8 cellular contexts compared by ENCODE assay signal in genomic region chr7:143380264-143380645, GRCh38. TPM values are rescaled to one million over a fixed set of nuclear protein-coding genes. Genes with fewer than 3 reads are reported as not detected.
DNase-seq lines count a peak whose midpoint lies in the region; ATAC-seq and TF ChIP-seq lines count a peak whose summit lies in the region.

No MANE protein-coding gene starts in this region.

- peak overlapping the region; percentile 83 for H3K4me3 Mint-ChIP-seq in activated CD4-positive, alpha-beta memory T cell treated with anti-CD3 and anti-CD28 coated beads, Interleukin-2, amount 10 ng/mL, durations not matched to agents 7 days and 5 days

- TF ChIP-seq POLR2A in GM19193 (IDR thresholded peaks at IDR 0.05; ENCODE audit: extremely low read depth, insufficient read depth, insufficient read length): peak; percentile 30

- no peaks in the 10 kb centered on the region for H3K9me3 Mint-ChIP-seq in activated CD4-positive, alpha-beta memory T cell treated with anti-CD3 and anti-CD28 coated beads, Interleukin-2, amount 10 ng/mL, durations not matched to agents 7 days and 5 days

- H3K4me3 ChIP-seq in BE2C (ENCODE audit: low read depth, low read length): peak overlapping the region; percentile 93
- peak overlapping the region; percentile 67 for H3K4me3 ChIP-seq in lung

- WGBS in lung, 2 donors: 0 to 1% methylated on average over 30 to 35 of the region's 35 CpGs

- peaks cover 10% of the 10 kb centered on the region for H3K36me3 ChIP-seq in BE2C
- H3K36me3 ChIP-seq in lung (ENCODE audit: control insufficient read depth in 2 of 2, insufficient read depth in 2 of 2, low read length in 2 of 2): peaks cover 0 to 6% of the 10 kb centered on the region in 2 donors

- H3K4me1 Mint-ChIP-seq in activated CD4-positive, alpha-beta memory T cell treated with anti-CD3 and anti-CD28 coated beads, Interleukin-2, amount 10 ng/mL, durations not matched to agents 7 days and 5 days: peaks cover 43% of the 10 kb centered on the region

- H3K27me3 ChIP-seq in BE2C: no peaks in the 10 kb centered on the region
- no peaks in the 10 kb centered on the region for H3K27me3 ChIP-seq in lung (ENCODE audit: control insufficient read depth, insufficient read depth)

- peak overlapping the region; percentile 99 for H3K27ac ChIP-seq in lung (ENCODE audit: low read depth in 1 of 2, low read length in 1 of 2)

- no peaks in the 10 kb centered on the region for H3K9me3 ChIP-seq in BE2C
- no peaks in the 10 kb centered on the region for H3K9me3 ChIP-seq in lung (ENCODE audit: control insufficient read depth in 2 of 2, insufficient read depth in 1 of 2, low read length in 1 of 2)

- ATAC-seq in HG03354 (IDR thresholded peaks at IDR 0.05; ENCODE audit: poor library complexity, severe bottlenecking, unreplicated experiment) (peak; percentile 62), lung (ENCODE audit: insufficient read depth, low FRiP score) (peak; percentile 53)

- no peaks in the 10 kb centered on the region for H3K27me3 Mint-ChIP-seq in activated CD4-positive, alpha-beta memory T cell treated with anti-CD3 and anti-CD28 coated beads, Interleukin-2, amount 10 ng/mL, durations not matched to agents 7 days and 5 days

- DNase-seq in BE2C (peak; percentile 85), NCI-H526 (lab: John Stamatoyannopoulos, UW) (peak; percentile 67 to 90), ecto neural progenitor cell (ENCODE audit: low spot score) (peak; percentile 90), lung (ENCODE audit: low spot score) (peak; percentile 90)
- peak; percentile 90 for DNase-seq in activated CD4-positive, alpha-beta memory T cell treated with anti-CD3 and anti-CD28 coated beads, Interleukin-2, amount 10 ng/mL, durations not matched to agents 7 days and 5 days
- peak; percentile 61 to 88 (median 79) for DNase-seq in stimulated activated CD4-positive, alpha-beta T cell treated with anti-CD3 and anti-CD28 coated beads, TNF-alpha, amount 100 ng/mL, for 1 hour (ENCODE audit: low read depth in 3 of 3, low spot score in 1 of 3)

- TF ChIP-seq CTCF in BE2C (IDR thresholded peaks at IDR 0.05; ENCODE audit: low read depth, low read length) (peak; percentile 87), lung (IDR thresholded peaks at IDR 0.05; ENCODE audit: control extremely low read depth, extremely low read depth) (peak; percentile 55)

- POLR2A ChIA-PET in activated CD4-positive, alpha-beta memory T cell treated with anti-CD3 and anti-CD28 coated beads, Interleukin-2, amount 10 ng/mL, durations not matched to agents 7 days and 5 days (lab: Charles Lee): interaction anchor here (0.6 to 4.9 kb wide), 25 partner anchors 8 to 582 kb away, joined by 3 to 23 read pairs (median 5); partner anchors contain the start of genes CASP2 and GSTK1

- H3K4me1 ChIP-seq in BE2C (no peaks in the 10 kb centered on the region; the same call in 1 of the 2 replicates), lung (ENCODE audit: control insufficient read depth in 2 of 2, insufficient read depth in 2 of 2, low read length in 2 of 2) (peaks cover 14 to 26% of the 10 kb centered on the region in 2 donors)

- H3K36me3 Mint-ChIP-seq in activated CD4-positive, alpha-beta memory T cell treated with anti-CD3 and anti-CD28 coated beads, Interleukin-2, amount 10 ng/mL, durations not matched to agents 7 days and 5 days (ENCODE audit: low read depth): peaks cover 3% of the 10 kb centered on the region

- CTCF ChIA-PET in activated CD4-positive, alpha-beta memory T cell treated with anti-CD3 and anti-CD28 coated beads, Interleukin-2, amount 10 ng/mL, durations not matched to agents 7 days and 5 days (lab: Charles Lee): interaction anchor here (0.6 to 3.6 kb wide), 47 partner anchors 9 to 1776 kb away, joined by 3 to 36 read pairs (median 5); partner anchors contain the start of genes CASP2, EPHA1 and GSTK1

- H3K27ac Mint-ChIP-seq in activated CD4-positive, alpha-beta memory T cell treated with anti-CD3 and anti-CD28 coated beads, Interleukin-2, amount 10 ng/mL, durations not matched to agents 7 days and 5 days: peak overlapping the region; percentile 91

RNA-seq across cellular contexts. Expression of gene ZYX, which starts 0.9 kb away (rescaled TPM):
- 96.7 TPM for polyA plus RNA-seq in BE2C (2012; ENCODE audit: insufficient read depth, insufficient read length, low read depth)
- total RNA-seq in activated CD4-positive, alpha-beta memory T cell treated with anti-CD3 and anti-CD28 coated beads, Interleukin-2, amount 10 ng/mL, durations not matched to agents 7 days and 5 days: 100 to 1,000 TPM; 235 to 249 TPM
- 100 to 1,000 TPM; 100 to 310 TPM for total RNA-seq in lung
- polyA plus RNA-seq in lung: 100 to 1,000 TPM in 1 of 2 donors, 10 to 100 TPM in 1; 98.9 to 266 TPM

RNA-seq across cellular contexts. Expression of gene FAM131B, which starts 17.7 kb away (rescaled TPM):
- polyA plus RNA-seq in BE2C (2012; ENCODE audit: insufficient read depth, insufficient read length, low read depth): not detected
- 1 to 10 TPM; 1.2 TPM for total RNA-seq in activated CD4-positive, alpha-beta memory T cell treated with anti-CD3 and anti-CD28 coated beads, Interleukin-2, amount 10 ng/mL, durations not matched to agents 7 days and 5 days
- total RNA-seq in lung: 1 to 10 TPM in 1 of 2 donors, under 1 TPM in 1; 0.80 to 1.1 TPM
- polyA plus RNA-seq in lung: under 1 TPM; 0.18 to 0.29 TPM

RNA-seq across cellular contexts. Expression of gene EPHA1, which starts 28.4 kb away (rescaled TPM):
- 3.2 TPM for polyA plus RNA-seq in BE2C (2012; ENCODE audit: insufficient read depth, insufficient read length, low read depth)
- total RNA-seq in activated CD4-positive, alpha-beta memory T cell treated with anti-CD3 and anti-CD28 coated beads, Interleukin-2, amount 10 ng/mL, durations not matched to agents 7 days and 5 days: 1 to 10 TPM; 1.1 to 1.2 TPM
- total RNA-seq in lung: 10 to 100 TPM in 1 of 2 donors, 1 to 10 TPM in 1; 6.1 to 13.3 TPM
- 1 to 10 TPM; 4.2 to 5.7 TPM for polyA plus RNA-seq in lung

Comparison
In these comparisons a context has a peak if more than half of its experiments do, and no peak if none do; other contexts are left out.
1. Peak in every context shown above with its lines: DNase-seq, ATAC-seq, H3K4me3 ChIP-seq and H3K27ac ChIP-seq.